Comparison of ENCODE assay signal across 8 cellular contexts in genomic region chr14:35402323-35403084, GRCh38. TPM values are rescaled to one million over a fixed set of nuclear protein-coding genes. Genes with fewer than 3 reads are reported as not detected.
DNase-seq lines count a peak whose midpoint lies in the region; TF ChIP-seq lines count a peak whose summit lies in the region.

No MANE protein-coding gene starts in this region.

- peaks cover 55% of the 10 kb centered on the region for H3K4me1 Mint-ChIP-seq in endodermal cell

- H4K20me1 ChIP-seq in osteoblast (ENCODE audit: insufficient read depth, low read length) = peaks cover 26% of the 10 kb centered on the region

- H3K9me3 Mint-ChIP-seq in endodermal cell = no peaks in the 10 kb centered on the region

- H3K27ac ChIP-seq in endodermal cell (ENCODE audit: low read depth, low read length) (no peak overlapping the region), osteoblast (ENCODE audit: low read depth, low read length) (peak overlapping the region; percentile 90)

- H3K9me3 ChIP-seq in endodermal cell (ENCODE audit: control insufficient read depth, low read length) (no peaks in the 10 kb centered on the region), osteoblast (ENCODE audit: low read depth, low read length) (no peaks in the 10 kb centered on the region)

- no peaks in the 10 kb centered on the region for H3K27me3 Mint-ChIP-seq in endodermal cell (ENCODE audit: insufficient read depth)

- H3K4me3 Mint-ChIP-seq in endodermal cell = peak overlapping the region; percentile 94

- H3K79me2 ChIP-seq in osteoblast (ENCODE audit: insufficient read depth, low read length) = peaks cover 28% of the 10 kb centered on the region

- H3K9ac ChIP-seq in endodermal cell (ENCODE audit: extremely low read depth, low read length, poor library complexity, severe bottlenecking) = peak overlapping the region; percentile 95

- H3K36me3 ChIP-seq in endodermal cell (ENCODE audit: control insufficient read depth, insufficient read depth, low read length) (peaks cover 37% of the 10 kb centered on the region), osteoblast (ENCODE audit: insufficient read depth, low read length) (peaks cover 38% of the 10 kb centered on the region)

- no peaks in the 10 kb centered on the region for H3K4me1 ChIP-seq in endodermal cell (ENCODE audit: control insufficient read depth, insufficient read depth, low read length)
- peaks cover 44% of the 10 kb centered on the region for H3K4me1 ChIP-seq in osteoblast (ENCODE audit: insufficient read depth, low read length)

- H3K27me3 ChIP-seq in endodermal cell (ENCODE audit: control insufficient read depth, insufficient read depth, low read length, poor library complexity, severe bottlenecking) = no peaks in the 10 kb centered on the region
- no peaks in the 10 kb centered on the region for H3K27me3 ChIP-seq in osteoblast (ENCODE audit: insufficient read depth, low read length)

- WGBS in endodermal cell (ENCODE audit: insufficient coverage in 1 of 2, insufficient read length in 1 of 2), 2 experiments = 80 to 86% methylated on average over 13 of the region's 13 CpGs

- H3K36me3 Mint-ChIP-seq in endodermal cell (ENCODE audit: low read depth) = peaks cover 44% of the 10 kb centered on the region

- intact Hi-C loops in posterior cingulate gyrus (cut with DNase I) = no loop called here

- no peak overlapping the region for H2AFZ ChIP-seq in osteoblast (ENCODE audit: low read length)

- peak overlapping the region; percentile 96 for H3K4me2 ChIP-seq in osteoblast (ENCODE audit: insufficient read depth, low read length)

- H3K4me3 ChIP-seq in endodermal cell (ENCODE audit: low read length) (peak overlapping the region; percentile 98), osteoblast (ENCODE audit: insufficient read depth, low read length) (peak overlapping the region; percentile 95)

- DNase-seq in ELR (ENCODE audit: low read depth) (peak; percentile 55), endodermal cell (peak; percentile 47), osteoblast (ENCODE audit: insufficient read length, low spot score, missing footprints) (no peak), glomerular visceral epithelial cell (ENCODE audit: extremely low spot score) (no peak), NOMO-1 treated with dmso at 0.1 percent for 144 hours (lab: John Stamatoyannopoulos, UW; ENCODE audit: unreplicated experiment) (no peak), posterior cingulate gyrus (no peak), HuH-7 (ENCODE audit: low spot score) (no peak)
- peak; percentile 15 for DNase-seq in activated CD4-positive, CD25-positive, alpha-beta regulatory T cell treated with anti-CD3 and anti-CD28 coated beads, Interleukin-2, amount 50 U/mL, for 16 hours (ENCODE audit: low read depth, low spot score)

- TF ChIP-seq CTCF in endodermal cell (conservative IDR thresholded peaks at IDR 0.05) (no peak), osteoblast (IDR thresholded peaks at IDR 0.05; ENCODE audit: extremely low read depth, low read depth, low read length) (no peak)

- peak overlapping the region; percentile 88 for H3K27ac Mint-ChIP-seq in endodermal cell

RNA-seq across cellular contexts. Expression of gene NFKBIA, which starts 2.0 kb away (rescaled TPM):
- total RNA-seq in endodermal cell (100 to 1,000 TPM; 148 to 188 TPM), osteoblast (43.6 and 51.0 TPM in 2 replicates)
- polyA plus RNA-seq in endodermal cell (2013, experiment 1 of 2) = 64.2 TPM
- 72.6 TPM for polyA plus RNA-seq in endodermal cell (2013, experiment 2 of 2)

Comparison
In these comparisons a context has a peak if more than half of its experiments do, and no peak if none do; other contexts are left out.
1. DNase-seq: peak in ELR (single experiment), activated CD4-positive, CD25-positive, alpha-beta regulatory T cell treated with anti-CD3 and anti-CD28 coated beads, Interleukin-2, amount 50 U/mL, for 16 hours (single experiment) and endodermal cell (single experiment); none in osteoblast (single experiment), glomerular visceral epithelial cell (single experiment), NOMO-1 treated with dmso at 0.1 percent for 144 hours (single experiment), posterior cingulate gyrus (0 of 10) and HuH-7 (single experiment).